ENCODE assay signal across 1 cellular context in genomic region chr14:23300687-23301223, GRCh38.
TF ChIP-seq lines count a peak whose summit lies in the region.

No MANE protein-coding gene starts in this region.

TF ChIP-seq in IMR-90, 13 proteins besides CTCF, POLR2A, EP300 and RAD21:
- TF ChIP-seq CHD1 (IDR thresholded peaks at IDR 0.05; ENCODE audit: low read depth, low read length): no peak
- TF ChIP-seq MXI1 (IDR thresholded peaks at IDR 0.05; ENCODE audit: borderline replicate concordance, low read depth, low read length): no peak
- TF ChIP-seq BHLHE40 (IDR thresholded peaks at IDR 0.05; ENCODE audit: low read depth, low read length): no peak
- TF ChIP-seq USF2 (IDR thresholded peaks at IDR 0.05; ENCODE audit: low read depth, low read length): no peak
- TF ChIP-seq RCOR1 (IDR thresholded peaks at IDR 0.05; ENCODE audit: insufficient replicate concordance, low read length): no peak
- no peak for TF ChIP-seq MAFK (IDR thresholded peaks at IDR 0.05; ENCODE audit: low read depth, low read length)
- TF ChIP-seq ELK1 (IDR thresholded peaks at IDR 0.05; ENCODE audit: borderline replicate concordance, low read depth, low read length): no peak
- no peak for TF ChIP-seq MAZ (IDR thresholded peaks at IDR 0.05; ENCODE audit: borderline replicate concordance, low read depth, low read length)
- no peak for TF ChIP-seq FOS (IDR thresholded peaks at IDR 0.05; ENCODE audit: low read depth, low read length)
- TF ChIP-seq NFE2L2 (IDR thresholded peaks at IDR 0.05; ENCODE audit: low read depth, low read length): no peak
- no peak for TF ChIP-seq RFX5 (IDR thresholded peaks at IDR 0.05; ENCODE audit: low read depth, low read length)
- TF ChIP-seq CEBPB (IDR thresholded peaks at IDR 0.05; ENCODE audit: low read depth, low read length): no peak
- TF ChIP-seq SMC3 (IDR thresholded peaks at IDR 0.05; ENCODE audit: low read depth, low read length): no peak
